12 cellular contexts compared by ENCODE assay signal in the genomic region with DNA sequence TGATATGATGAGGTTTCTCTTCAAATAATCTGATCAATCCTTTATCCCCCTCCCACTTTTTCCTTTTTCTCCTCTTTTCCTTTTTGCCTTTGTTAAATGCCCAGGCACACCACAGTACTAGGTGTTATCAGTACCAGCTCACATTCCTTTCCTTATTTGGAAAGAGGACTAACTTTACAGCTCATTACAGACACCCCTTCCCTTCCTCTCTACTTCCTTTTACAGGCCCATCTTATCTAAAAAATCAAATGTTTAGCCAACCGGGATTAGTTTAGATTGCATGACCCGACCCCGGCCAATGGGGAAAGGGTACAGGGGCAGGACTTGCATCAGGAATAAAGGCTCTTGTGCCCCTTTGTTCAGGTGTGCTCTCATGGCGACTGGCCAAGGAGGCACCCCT. TPM values are rescaled to one million over a fixed set of nuclear protein-coding genes. Genes with fewer than 3 reads are reported as not detected.
"Had no signal": no experiment of that assay in that cellular context is flagged by ENCODE, and none has a peak within 500 bp of the region (broad histone marks: within the 10 kb centered on the region; RNA-seq: fewer than 3 reads in every experiment).

No MANE protein-coding gene starts in this region.

RNA-seq across cellular contexts. Expression of gene FNDC7, which starts 31.0 kb away (rescaled TPM):
- total RNA-seq: activated CD8-positive, alpha-beta memory T cell treated with anti-CD3 and anti-CD28 coated beads for 36 hours; activated T-cell treated with anti-CD3 and anti-CD28 coated beads, Interleukin-2, amount 50 U/mL, for 4 hours; activated T-helper 2 cell treated with anti-CD3 and anti-CD28 coated beads, Interferon-gamma antibody, Interleukin-2, Interleukin-4, amounts not matched to agents 10 μg/mL and 5 μg/mL and 100 μg/mL, durations not matched to agents 14 hours and 24 hours and 36 hours; cardiac septum; chondrocyte; esophagus mucosa; hepatocyte; left colon; lower leg skin; mucosa of descending colon; occipital lobe; right lobe of liver had no signal
- polyA plus RNA-seq: hepatocyte had no signal
